1 cellular context compared by ENCODE assay signal in the genomic region with DNA sequence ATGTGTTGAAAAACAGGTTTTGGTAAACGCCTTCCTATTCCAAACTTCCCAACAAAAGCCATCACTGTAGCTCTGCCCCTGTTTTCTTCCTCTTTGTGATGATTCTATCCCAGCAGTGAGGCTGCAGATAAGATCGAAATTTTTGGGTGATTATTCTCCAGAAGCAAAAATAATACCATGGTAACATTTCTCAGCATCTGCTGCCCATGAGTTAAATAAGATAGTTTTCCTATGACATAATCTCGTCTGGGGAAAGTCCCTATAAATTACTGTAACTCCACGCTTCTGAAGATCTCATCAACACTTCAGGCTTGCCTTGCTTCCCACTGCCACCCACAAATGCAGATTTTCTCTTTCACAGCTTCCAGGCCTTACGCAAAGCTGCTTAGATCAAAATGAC.
TF ChIP-seq lines count a peak whose summit lies in the region.

No MANE protein-coding gene starts in this region.

TF ChIP-seq in K562, 482 proteins besides CTCF, POLR2A, EP300 and RAD21 (continued from another document and continues in another):
- TF ChIP-seq, protein P1, sequence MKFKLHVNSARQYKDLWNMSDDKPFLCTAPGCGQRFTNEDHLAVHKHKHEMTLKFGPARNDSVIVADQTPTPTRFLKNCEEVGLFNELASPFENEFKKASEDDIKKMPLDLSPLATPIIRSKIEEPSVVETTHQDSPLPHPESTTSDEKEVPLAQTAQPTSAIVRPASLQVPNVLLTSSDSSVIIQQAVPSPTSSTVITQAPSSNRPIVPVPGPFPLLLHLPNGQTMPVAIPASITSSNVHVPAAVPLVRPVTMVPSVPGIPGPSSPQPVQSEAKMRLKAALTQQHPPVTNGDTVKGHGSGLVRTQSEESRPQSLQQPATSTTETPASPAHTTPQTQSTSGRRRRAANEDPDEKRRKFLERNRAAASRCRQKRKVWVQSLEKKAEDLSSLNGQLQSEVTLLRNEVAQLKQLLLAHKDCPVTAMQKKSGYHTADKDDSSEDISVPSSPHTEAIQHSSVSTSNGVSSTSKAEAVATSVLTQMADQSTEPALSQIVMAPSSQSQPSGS (CRISPR knock-in tag; IDR thresholded peaks at IDR 0.05) = no peak
- no peak for TF ChIP-seq PTRF (tag; IDR thresholded peaks at IDR 0.05)
- no peak for TF ChIP-seq SMAD2 (IDR thresholded peaks at IDR 0.05; ENCODE audit: low read depth, low read length)
- no peak for TF ChIP-seq SP1 (CRISPR knock-in tag; IDR thresholded peaks at IDR 0.05)
- no peak for TF ChIP-seq GTF2E2 (tag; IDR thresholded peaks at IDR 0.05)
- no peak for TF ChIP-seq HMGXB4 (CRISPR knock-in tag; IDR thresholded peaks at IDR 0.05)
- TF ChIP-seq GATAD2A (IDR thresholded peaks at IDR 0.05) = no peak
- TF ChIP-seq EZH2 (IDR thresholded peaks at IDR 0.05; ENCODE audit: borderline replicate concordance, low read depth, low read length) = no peak
- TF ChIP-seq MYNN (IDR thresholded peaks at IDR 0.05) = no peak
- TF ChIP-seq MYNN (CRISPR knock-in tag; IDR thresholded peaks at IDR 0.05) = no peak
- TF ChIP-seq ZBTB1 (CRISPR knock-in tag; IDR thresholded peaks at IDR 0.05; ENCODE audit: borderline replicate concordance, low read depth) = no peak
- TF ChIP-seq, protein P2, sequence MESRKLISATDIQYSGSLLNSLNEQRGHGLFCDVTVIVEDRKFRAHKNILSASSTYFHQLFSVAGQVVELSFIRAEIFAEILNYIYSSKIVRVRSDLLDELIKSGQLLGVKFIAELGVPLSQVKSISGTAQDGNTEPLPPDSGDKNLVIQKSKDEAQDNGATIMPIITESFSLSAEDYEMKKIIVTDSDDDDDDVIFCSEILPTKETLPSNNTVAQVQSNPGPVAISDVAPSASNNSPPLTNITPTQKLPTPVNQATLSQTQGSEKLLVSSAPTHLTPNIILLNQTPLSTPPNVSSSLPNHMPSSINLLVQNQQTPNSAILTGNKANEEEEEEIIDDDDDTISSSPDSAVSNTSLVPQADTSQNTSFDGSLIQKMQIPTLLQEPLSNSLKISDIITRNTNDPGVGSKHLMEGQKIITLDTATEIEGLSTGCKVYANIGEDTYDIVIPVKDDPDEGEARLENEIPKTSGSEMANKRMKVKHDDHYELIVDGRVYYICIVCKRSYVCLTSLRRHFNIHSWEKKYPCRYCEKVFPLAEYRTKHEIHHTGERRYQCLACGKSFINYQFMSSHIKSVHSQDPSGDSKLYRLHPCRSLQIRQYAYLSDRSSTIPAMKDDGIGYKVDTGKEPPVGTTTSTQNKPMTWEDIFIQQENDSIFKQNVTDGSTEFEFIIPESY (CRISPR knock-in tag; IDR thresholded peaks at IDR 0.05) = no peak
- TF ChIP-seq RCOR1 (IDR thresholded peaks at IDR 0.05; ENCODE audit: borderline replicate concordance in 1 of 2, low read depth in 2 of 2, low read length in 2 of 2) = 0 out of 4 replicates have a peak, but pooled peaks of 1 of the 2 experiments have one; percentile 29
- TF ChIP-seq, protein P3, sequence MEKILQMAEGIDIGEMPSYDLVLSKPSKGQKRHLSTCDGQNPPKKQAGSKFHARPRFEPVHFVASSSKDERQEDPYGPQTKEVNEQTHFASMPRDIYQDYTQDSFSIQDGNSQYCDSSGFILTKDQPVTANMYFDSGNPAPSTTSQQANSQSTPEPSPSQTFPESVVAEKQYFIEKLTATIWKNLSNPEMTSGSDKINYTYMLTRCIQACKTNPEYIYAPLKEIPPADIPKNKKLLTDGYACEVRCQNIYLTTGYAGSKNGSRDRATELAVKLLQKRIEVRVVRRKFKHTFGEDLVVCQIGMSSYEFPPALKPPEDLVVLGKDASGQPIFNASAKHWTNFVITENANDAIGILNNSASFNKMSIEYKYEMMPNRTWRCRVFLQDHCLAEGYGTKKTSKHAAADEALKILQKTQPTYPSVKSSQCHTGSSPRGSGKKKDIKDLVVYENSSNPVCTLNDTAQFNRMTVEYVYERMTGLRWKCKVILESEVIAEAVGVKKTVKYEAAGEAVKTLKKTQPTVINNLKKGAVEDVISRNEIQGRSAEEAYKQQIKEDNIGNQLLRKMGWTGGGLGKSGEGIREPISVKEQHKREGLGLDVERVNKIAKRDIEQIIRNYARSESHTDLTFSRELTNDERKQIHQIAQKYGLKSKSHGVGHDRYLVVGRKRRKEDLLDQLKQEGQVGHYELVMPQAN (IDR thresholded peaks at IDR 0.05; ENCODE audit: borderline replicate concordance) = no peak
- no peak for TF ChIP-seq HDAC1 (IDR thresholded peaks at IDR 0.05)
- TF ChIP-seq ZNF174 (CRISPR knock-in tag; IDR thresholded peaks at IDR 0.05) = no peak
- TF ChIP-seq ZZZ3 (IDR thresholded peaks at IDR 0.05) = no peak
- TF ChIP-seq CHCHD3 (CRISPR knock-in tag; IDR thresholded peaks at IDR 0.05) = no peak
- 0 out of 2 replicates have a peak, but pooled peaks have one; percentile 7 for TF ChIP-seq CXXC5 (CRISPR knock-in tag; IDR thresholded peaks at IDR 0.05)
- no peak for TF ChIP-seq RBFOX2 (IDR thresholded peaks at IDR 0.05; ENCODE audit: low read depth, low read length)
- TF ChIP-seq TAF1 (IDR thresholded peaks at IDR 0.05; ENCODE audit: control insufficient read depth, extremely low read depth, insufficient read depth, low read length, severe bottlenecking) = no peak
- TF ChIP-seq HNRNPLL (IDR thresholded peaks at IDR 0.05; ENCODE audit: low read depth, low read length, poor library complexity, severe bottlenecking) = no peak
- TF ChIP-seq NFRKB (IDR thresholded peaks at IDR 0.05; ENCODE audit: low read depth) = no peak
- peak; percentile 34 for TF ChIP-seq MEIS2 (IDR thresholded peaks at IDR 0.05; ENCODE audit: partially characterized antibody)
- TF ChIP-seq BHLHE40 (IDR thresholded peaks at IDR 0.05; ENCODE audit: low read length) = no peak
- no peak for TF ChIP-seq ZNF140 (CRISPR knock-in tag; IDR thresholded peaks at IDR 0.05)
- no peak for TF ChIP-seq ATF4 (CRISPR knock-in tag; IDR thresholded peaks at IDR 0.05)
- TF ChIP-seq FOXA3 (CRISPR knock-in tag; conservative IDR thresholded peaks at IDR 0.05 in 1 of 2, IDR thresholded peaks at IDR 0.05 in 1 of 2) = no peak
- TF ChIP-seq, protein P4, sequence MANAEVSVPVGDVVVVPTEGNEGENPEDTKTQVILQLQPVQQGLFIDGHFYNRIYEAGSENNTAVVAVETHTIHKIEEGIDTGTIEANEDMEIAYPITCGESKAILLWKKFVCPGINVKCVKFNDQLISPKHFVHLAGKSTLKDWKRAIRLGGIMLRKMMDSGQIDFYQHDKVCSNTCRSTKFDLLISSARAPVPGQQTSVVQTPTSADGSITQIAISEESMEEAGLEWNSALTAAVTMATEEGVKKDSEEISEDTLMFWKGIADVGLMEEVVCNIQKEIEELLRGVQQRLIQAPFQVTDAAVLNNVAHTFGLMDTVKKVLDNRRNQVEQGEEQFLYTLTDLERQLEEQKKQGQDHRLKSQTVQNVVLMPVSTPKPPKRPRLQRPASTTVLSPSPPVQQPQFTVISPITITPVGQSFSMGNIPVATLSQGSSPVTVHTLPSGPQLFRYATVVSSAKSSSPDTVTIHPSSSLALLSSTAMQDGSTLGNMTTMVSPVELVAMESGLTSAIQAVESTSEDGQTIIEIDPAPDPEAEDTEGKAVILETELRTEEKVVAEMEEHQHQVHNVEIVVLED (CRISPR knock-in tag; IDR thresholded peaks at IDR 0.05) = no peak
- no peak for TF ChIP-seq BRF1 (IDR thresholded peaks at IDR 0.05; ENCODE audit: borderline replicate concordance, extremely low read depth, insufficient read length)
- TF ChIP-seq, protein P5, sequence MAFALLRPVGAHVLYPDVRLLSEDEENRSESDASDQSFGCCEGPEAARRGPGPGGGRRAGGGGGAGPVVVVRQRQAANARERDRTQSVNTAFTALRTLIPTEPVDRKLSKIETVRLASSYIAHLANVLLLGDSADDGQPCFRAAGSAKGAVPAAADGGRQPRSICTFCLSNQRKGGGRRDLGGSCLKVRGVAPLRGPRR (CRISPR knock-in tag; IDR thresholded peaks at IDR 0.05) = no peak
- TF ChIP-seq NR3C1 (CRISPR knock-in tag; IDR thresholded peaks at IDR 0.05) = no peak
- peak; percentile 47; the same call in 1 of the 2 replicates for TF ChIP-seq ZNF592 (IDR thresholded peaks at IDR 0.05)
- TF ChIP-seq, protein P6, sequence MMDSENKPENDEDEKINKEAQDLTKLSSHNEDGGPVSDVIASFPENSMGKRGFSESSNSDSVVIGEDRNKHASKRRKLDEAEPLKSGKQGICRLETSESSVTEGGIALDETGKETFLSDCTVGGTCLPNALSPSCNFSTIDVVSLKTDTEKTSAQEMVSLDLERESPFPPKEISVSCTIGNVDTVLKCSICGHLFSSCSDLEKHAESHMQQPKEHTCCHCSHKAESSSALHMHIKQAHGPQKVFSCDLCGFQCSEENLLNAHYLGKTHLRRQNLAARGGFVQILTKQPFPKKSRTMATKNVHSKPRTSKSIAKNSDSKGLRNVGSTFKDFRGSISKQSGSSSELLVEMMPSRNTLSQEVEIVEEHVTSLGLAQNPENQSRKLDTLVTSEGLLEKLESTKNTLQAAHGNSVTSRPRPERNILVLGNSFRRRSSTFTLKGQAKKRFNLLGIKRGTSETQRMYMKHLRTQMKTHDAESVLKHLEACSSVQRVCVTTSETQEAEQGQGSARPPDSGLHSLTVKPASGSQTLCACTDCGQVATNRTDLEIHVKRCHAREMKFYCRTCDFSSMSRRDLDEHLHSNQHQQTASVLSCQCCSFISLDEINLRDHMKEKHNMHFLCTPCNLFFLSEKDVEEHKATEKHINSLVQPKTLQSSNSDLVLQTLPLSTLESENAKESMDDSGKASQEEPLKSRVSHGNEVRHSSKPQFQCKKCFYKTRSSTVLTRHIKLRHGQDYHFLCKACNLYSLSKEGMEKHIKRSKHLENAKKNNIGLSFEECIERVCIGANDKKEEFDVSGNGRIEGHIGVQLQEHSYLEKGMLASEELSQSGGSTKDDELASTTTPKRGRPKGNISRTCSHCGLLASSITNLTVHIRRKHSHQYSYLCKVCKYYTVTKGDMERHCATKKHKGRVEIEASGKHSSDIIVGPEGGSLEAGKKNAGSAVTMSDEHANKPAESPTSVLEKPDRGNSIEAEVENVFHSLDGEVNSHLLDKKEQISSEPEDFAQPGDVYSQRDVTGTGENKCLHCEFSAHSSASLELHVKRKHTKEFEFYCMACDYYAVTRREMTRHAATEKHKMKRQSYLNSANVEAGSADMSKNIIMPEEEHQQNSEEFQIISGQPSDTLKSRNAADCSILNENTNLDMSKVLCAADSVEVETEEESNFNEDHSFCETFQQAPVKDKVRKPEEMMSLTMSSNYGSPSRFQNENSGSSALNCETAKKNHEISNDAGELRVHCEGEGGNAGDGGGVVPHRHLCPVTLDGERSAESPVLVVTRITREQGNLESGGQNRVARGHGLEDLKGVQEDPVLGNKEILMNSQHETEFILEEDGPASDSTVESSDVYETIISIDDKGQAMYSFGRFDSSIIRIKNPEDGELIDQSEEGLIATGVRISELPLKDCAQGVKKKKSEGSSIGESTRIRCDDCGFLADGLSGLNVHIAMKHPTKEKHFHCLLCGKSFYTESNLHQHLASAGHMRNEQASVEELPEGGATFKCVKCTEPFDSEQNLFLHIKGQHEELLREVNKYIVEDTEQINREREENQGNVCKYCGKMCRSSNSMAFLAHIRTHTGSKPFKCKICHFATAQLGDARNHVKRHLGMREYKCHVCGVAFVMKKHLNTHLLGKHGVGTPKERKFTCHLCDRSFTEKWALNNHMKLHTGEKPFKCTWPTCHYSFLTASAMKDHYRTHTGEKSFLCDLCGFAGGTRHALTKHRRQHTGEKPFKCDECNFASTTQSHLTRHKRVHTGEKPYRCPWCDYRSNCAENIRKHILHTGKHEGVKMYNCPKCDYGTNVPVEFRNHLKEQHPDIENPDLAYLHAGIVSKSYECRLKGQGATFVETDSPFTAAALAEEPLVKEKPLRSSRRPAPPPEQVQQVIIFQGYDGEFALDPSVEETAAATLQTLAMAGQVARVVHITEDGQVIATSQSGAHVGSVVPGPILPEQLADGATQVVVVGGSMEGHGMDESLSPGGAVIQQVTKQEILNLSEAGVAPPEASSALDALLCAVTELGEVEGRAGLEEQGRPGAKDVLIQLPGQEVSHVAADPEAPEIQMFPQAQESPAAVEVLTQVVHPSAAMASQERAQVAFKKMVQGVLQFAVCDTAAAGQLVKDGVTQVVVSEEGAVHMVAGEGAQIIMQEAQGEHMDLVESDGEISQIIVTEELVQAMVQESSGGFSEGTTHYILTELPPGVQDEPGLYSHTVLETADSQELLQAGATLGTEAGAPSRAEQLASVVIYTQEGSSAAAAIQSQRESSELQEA (IDR thresholded peaks at IDR 0.05; ENCODE audit: low read depth) = no peak
